18 cellular contexts compared by ENCODE assay signal in genomic region chr20:59784365-59785117, GRCh38.
"Had no signal": no experiment of that assay in that cellular context is flagged by ENCODE, and none has a peak within 500 bp of the region (broad histone marks: within the 10 kb centered on the region; RNA-seq: fewer than 3 reads in every experiment).

No MANE protein-coding gene starts in this region.

- H3K4me2 ChIP-seq: smooth muscle cell had no signal

- ATAC-seq: activated CD8-positive, alpha-beta T cell treated with anti-CD3 and anti-CD28 coated beads, Interleukin-2, amount 10 ng/mL, durations not matched to agents 7 days and 5 days; gastrocnemius medialis; T-helper 17 cell had no signal

- H3K27ac ChIP-seq: brain microvascular endothelial cell, gastrocnemius medialis, neutrophil, testis, upper lobe of left lung had no signal

- H3K4me1 Mint-ChIP-seq: naive B cell, T-helper 17 cell had no signal

- H3K27me3 ChIP-seq: brain microvascular endothelial cell, gastrocnemius medialis, neutrophil, testis, upper lobe of left lung had no signal

- H3K36me3 ChIP-seq: brain microvascular endothelial cell, gastrocnemius medialis, neutrophil, upper lobe of left lung had no signal

- H3K4me1 ChIP-seq: gastrocnemius medialis, testis, upper lobe of left lung had no signal

- H3K36me3 Mint-ChIP-seq: naive B cell had no signal

- H3K4me3 ChIP-seq: gastrocnemius medialis, smooth muscle cell, testis, upper lobe of left lung had no signal

- H3K4me3 Mint-ChIP-seq: activated CD8-positive, alpha-beta T cell treated with anti-CD3 and anti-CD28 coated beads, Interleukin-2, amount 10 ng/mL, durations not matched to agents 7 days and 5 days; naive B cell; stimulated activated naive CD8-positive, alpha-beta T cell treated with anti-CD3 and anti-CD28 coated beads, Interleukin-15, Interleukin-2, amounts not matched to agents 100 ng/mL and 50 ng/mL, for 24 hours; T-helper 17 cell had no signal

- H3K9me3 Mint-ChIP-seq: stimulated activated naive CD8-positive, alpha-beta T cell treated with anti-CD3 and anti-CD28 coated beads, Interleukin-15, Interleukin-2, amounts not matched to agents 100 ng/mL and 50 ng/mL, for 24 hours had no signal

- DNase-seq: activated CD4-positive, alpha-beta T cell treated with anti-CD3 and anti-CD28 coated beads for 48 hours; activated CD8-positive, alpha-beta T cell treated with anti-CD3 and anti-CD28 coated beads, Interleukin-2, amount 10 ng/mL, durations not matched to agents 7 days and 5 days; activated naive CD4-positive, alpha-beta T cell treated with Interleukin-2 at 50 U/mL for 16 hours; activated T-cell treated with anti-CD3 and anti-CD28 coated beads for 4 hours; anterior cingulate cortex; brain microvascular endothelial cell; cerebellar nuclear complex; dermis blood vessel endothelial cell; gastrocnemius medialis; mammary epithelial cell; naive B cell; posterior cingulate gyrus; T-helper 17 cell; testis; upper lobe of left lung had no signal

- H3K27ac Mint-ChIP-seq: activated CD8-positive, alpha-beta T cell treated with anti-CD3 and anti-CD28 coated beads, Interleukin-2, amount 10 ng/mL, durations not matched to agents 7 days and 5 days; naive B cell; stimulated activated naive CD8-positive, alpha-beta T cell treated with anti-CD3 and anti-CD28 coated beads, Interleukin-15, Interleukin-2, amounts not matched to agents 100 ng/mL and 50 ng/mL, for 24 hours; T-helper 17 cell had no signal

- H3K9me3 ChIP-seq: gastrocnemius medialis, neutrophil, testis, upper lobe of left lung had no signal
